Comparison of ENCODE assay signal across 16 cellular contexts in genomic region chr16:27722266-27722636, GRCh38.
A peak's percentile ranks its signal among the peaks of the same experiment; 100 is the strongest.
DNase-seq lines count a peak whose midpoint lies in the region; ATAC-seq and TF ChIP-seq lines count a peak whose summit lies in the region.
"Had no signal": no experiment of that assay in that cellular context is flagged by ENCODE, and none has a peak within 500 bp of the region (broad histone marks: within the 10 kb centered on the region; RNA-seq: fewer than 3 reads in every experiment).

No MANE protein-coding gene starts in this region.

- H2AFZ ChIP-seq in mammary epithelial cell (ENCODE audit: low read depth, low read length): no peak overlapping the region

- intact Hi-C loops in breast epithelium (cut with DNase I; ENCODE audit: low total_unique reads) (no loop called here), mammary epithelial cell (cut with micrococcal nuclease) (no loop called here), mucosa of descending colon (cut with DNase I, micrococcal nuclease) (no loop called here), ovary (cut with DNase I) (loop anchor here in 1 of 4 donors (10.0 kb wide), 1 partner anchor 457 kb away; the partner anchor contains the start of gene NSMCE1)

- no peak overlapping the region for H3K4me2 ChIP-seq in mammary epithelial cell (ENCODE audit: insufficient read depth, low read depth, low read length)
- H3K4me2 ChIP-seq: smooth muscle cell had no signal

- WGBS in mammary epithelial cell (ENCODE audit: low coverage, missing lambda C conversion rate): 100% methylated on average over 3 of the region's 3 CpGs
- WGBS in tibial nerve, 2 donors: 86 to 91% methylated on average over 3 of the region's 3 CpGs
- 89 to 100% (median 92%) methylated on average over 3 of the region's 3 CpGs for WGBS in ovary, 3 donors

- DNase-seq in breast epithelium (ENCODE audit: low spot score in 2 of 2): no peak
- DNase-seq in mammary epithelial cell: no peak
- DNase-seq in caudate nucleus (lab: John Stamatoyannopoulos, UW): no peak
- DNase-seq in mucosa of descending colon: peak in 1 of 3 donors; percentile 41
- DNase-seq in tibial nerve (ENCODE audit: low spot score in 2 of 2): no peak
- no peak for DNase-seq in GM10248 (ENCODE audit: extremely low spot score)
- no peak for DNase-seq in ovary
- DNase-seq: activated CD8-positive, alpha-beta T cell treated with anti-CD3 and anti-CD28 coated beads, Interleukin-2, amount 10 ng/mL, durations not matched to agents 7 days and 5 days; activated naive CD8-positive, alpha-beta T cell treated with anti-CD3 and anti-CD28 coated beads for 36 hours; activated T-cell treated with anti-CD3 and anti-CD28 coated beads, Interleukin-2, amount 50 U/mL, for 48 hours; effector CD8-positive, alpha-beta T cell; NCI-H1105 had no signal

- dilution Hi-C loops in mammary epithelial cell (cut with HindIII; ENCODE audit: low sequenced_read_pairs): loop anchor here (5.0 kb wide), 2 partner anchors 40 to 45 kb away; no protein-coding TSS in a partner anchor

- H3K9ac ChIP-seq in mammary epithelial cell (ENCODE audit: insufficient read depth, low read length): no peak overlapping the region

- BruUV-seq in mammary epithelial cell (replicated peaks; lab: Mats Ljungman, UMichigan): no TSS peak

- POLR2A ChIA-PET in GM10248 (lab: Yijun Ruan, JAX): no interaction called here

- TF ChIP-seq POLR2A in breast epithelium (IDR thresholded peaks at IDR 0.05) (no peak), tibial nerve (IDR thresholded peaks at IDR 0.05) (no peak), ovary (IDR thresholded peaks at IDR 0.05) (no peak)

- H3K4me1 ChIP-seq in breast epithelium (peaks cover 3 to 11% of the 10 kb centered on the region in 2 donors), mammary epithelial cell (ENCODE audit: insufficient read depth, low read length) (peaks cover 9% of the 10 kb centered on the region), mucosa of descending colon (ENCODE audit: low read depth) (peaks cover 24% of the 10 kb centered on the region), tibial nerve (peaks cover 0 to 77% (median 46%) of the 10 kb centered on the region in 4 donors), ovary (ENCODE audit: insufficient read depth) (peaks cover 12% of the 10 kb centered on the region)

- TF ChIP-seq CTCF in breast epithelium (IDR thresholded peaks at IDR 0.05): no peak
- no peak for TF ChIP-seq CTCF in mammary epithelial cell (conservative IDR thresholded peaks at IDR 0.05 in 1 of 2, IDR thresholded peaks at IDR 0.05 in 1 of 2; ENCODE audit: extremely low read depth in 1 of 2, insufficient read depth in 1 of 2, low read depth in 1 of 2, low read length in 2 of 2)
- no peak for TF ChIP-seq CTCF in mucosa of descending colon (IDR thresholded peaks at IDR 0.05)
- TF ChIP-seq CTCF in tibial nerve (IDR thresholded peaks at IDR 0.05): no peak
- no peak for TF ChIP-seq CTCF in GM10248 (IDR thresholded peaks at IDR 0.05; ENCODE audit: control extremely low read depth, extremely low read depth, low read depth, missing control alignments)
- TF ChIP-seq CTCF in ovary (IDR thresholded peaks at IDR 0.05): no peak

- H3K9me3 ChIP-seq in breast epithelium (no peaks in the 10 kb centered on the region), mammary epithelial cell (replicated peaks; ENCODE audit: insufficient read depth, low read length) (no peaks in the 10 kb centered on the region), mucosa of descending colon (no peaks in the 10 kb centered on the region), tibial nerve (no peaks in the 10 kb centered on the region), ovary (no peaks in the 10 kb centered on the region)

- H3K27ac ChIP-seq in breast epithelium (peak overlapping the region; percentile 43 to 86), mammary epithelial cell (ENCODE audit: insufficient read depth, low read depth, low read length) (no peak overlapping the region), caudate nucleus (ENCODE audit: low read depth, low read length) (peak overlapping the region; percentile 96), tibial nerve (peak overlapping the region; percentile 14 to 80 (median 58)), ovary (peak overlapping the region in 1 of 2 donors; percentile 81)
- H3K27ac ChIP-seq: C4-2B had no signal

- TF ChIP-seq EP300 in tibial nerve (IDR thresholded peaks at IDR 0.05): no peak
- TF ChIP-seq EP300 in ovary (IDR thresholded peaks at IDR 0.05): no peak

- ATAC-seq in mucosa of descending colon: peak; percentile 86
- ATAC-seq in GM19463 (IDR thresholded peaks at IDR 0.05; ENCODE audit: unreplicated experiment): no peak
- ATAC-seq: activated CD8-positive, alpha-beta T cell treated with anti-CD3 and anti-CD28 coated beads, Interleukin-2, amount 10 ng/mL, durations not matched to agents 7 days and 5 days; HCT116 had no signal

- no peaks in the 10 kb centered on the region for H4K20me1 ChIP-seq in mammary epithelial cell (ENCODE audit: insufficient read depth, low read length)

- no peaks in the 10 kb centered on the region for H3K36me3 ChIP-seq in breast epithelium
- no peaks in the 10 kb centered on the region for H3K36me3 ChIP-seq in mammary epithelial cell (ENCODE audit: insufficient read depth, low read length)
- H3K36me3 ChIP-seq in mucosa of descending colon (ENCODE audit: low read depth): no peaks in the 10 kb centered on the region
- H3K36me3 ChIP-seq in tibial nerve: peaks cover 0 to 15% (median 0%) of the 10 kb centered on the region in 3 donors
- no peaks in the 10 kb centered on the region for H3K36me3 ChIP-seq in ovary

- no peaks in the 10 kb centered on the region for H3K79me2 ChIP-seq in mammary epithelial cell (ENCODE audit: insufficient read depth, low read length)

- H3K4me3 ChIP-seq in breast epithelium (no peak overlapping the region), mammary epithelial cell (replicated peaks in 1 of 3; ENCODE audit: insufficient read depth in 1 of 3, low read depth in 2 of 3, low read length in 3 of 3) (no peak overlapping the region), mucosa of descending colon (no peak overlapping the region), tibial nerve (no peak overlapping the region), ovary (no peak overlapping the region)
- H3K4me3 ChIP-seq: smooth muscle cell had no signal

- in situ Hi-C loops in mammary epithelial cell (cut with MboI; ENCODE audit: low sequenced_read_pairs in 2 of 2): no loop called here

- no peaks in the 10 kb centered on the region for H3K27me3 ChIP-seq in breast epithelium
- H3K27me3 ChIP-seq in mammary epithelial cell (ENCODE audit: insufficient read depth, low read length): no peaks in the 10 kb centered on the region
- no peaks in the 10 kb centered on the region for H3K27me3 ChIP-seq in tibial nerve
- no peaks in the 10 kb centered on the region for H3K27me3 ChIP-seq in ovary

- CTCF ChIA-PET in mammary epithelial cell (lab: Charles Lee; ENCODE audit: low non-redundant PET) (no interaction called here), GM10248 (lab: Yijun Ruan, JAX) (no interaction called here)
